ENCODE assay signal across 32 cellular contexts in genomic region chr6:105116150-105116549, GRCh38.
"Had no signal": no experiment of that assay in that cellular context is flagged by ENCODE, and none has a peak within 500 bp of the region (broad histone marks: within the 10 kb centered on the region; RNA-seq: fewer than 3 reads in every experiment).

No MANE protein-coding gene starts in this region.

- H3K4me3 Mint-ChIP-seq: activated CD4-positive, alpha-beta memory T cell treated with anti-CD3 and anti-CD28 coated beads, Interleukin-2, amount 10 ng/mL, durations not matched to agents 7 days and 5 days; activated CD4-positive, alpha-beta T cell treated with anti-CD3 and anti-CD28 coated beads, Interleukin-2, amount 10 ng/mL, durations not matched to agents 7 days and 5 days; activated naive CD8-positive, alpha-beta T cell; activated T-cell treated with anti-CD3 and anti-CD28 coated beads, Interleukin-2, amount 50 U/mL, for 24 hours; activated T-cell treated with anti-CD3 and anti-CD28 coated beads, Interleukin-2, amount 50 U/mL, for 72 hours; central memory CD8-positive, alpha-beta T cell; effector memory CD8-positive, alpha-beta T cell; T-helper 17 cell; T-helper 2 cell treated with Interferon-gamma antibody and Interleukin-4, amounts not matched to agents 5 μg/mL and 100 μg/mL, for 36 hours had no signal

- H3K4me1 ChIP-seq: foreskin keratinocyte had no signal

- H3K9me3 Mint-ChIP-seq: activated CD4-positive, alpha-beta memory T cell treated with anti-CD3 and anti-CD28 coated beads, Interleukin-2, amount 10 ng/mL, durations not matched to agents 7 days and 5 days; activated CD4-positive, alpha-beta T cell treated with anti-CD3 and anti-CD28 coated beads, Interleukin-2, amount 10 ng/mL, durations not matched to agents 7 days and 5 days; activated T-cell treated with anti-CD3 and anti-CD28 coated beads, Interleukin-2, amount 50 U/mL, for 24 hours; activated T-cell treated with anti-CD3 and anti-CD28 coated beads, Interleukin-2, amount 50 U/mL, for 72 hours; central memory CD8-positive, alpha-beta T cell; effector memory CD8-positive, alpha-beta T cell; T-helper 2 cell treated with Interferon-gamma antibody and Interleukin-4, amounts not matched to agents 5 μg/mL and 100 μg/mL, for 36 hours had no signal

- H3K27me3 ChIP-seq: brain microvascular endothelial cell, esophagus muscularis mucosa, foreskin keratinocyte, gastrocnemius medialis, heart right ventricle had no signal

- DNase-seq: activated CD4-positive, alpha-beta memory T cell treated with anti-CD3 and anti-CD28 coated beads, Interleukin-2, amount 10 ng/mL, durations not matched to agents 7 days and 5 days; activated CD4-positive, alpha-beta T cell treated with anti-CD3 and anti-CD28 coated beads for 1 hour; activated CD4-positive, alpha-beta T cell treated with anti-CD3 and anti-CD28 coated beads for 4 hours; activated CD4-positive, alpha-beta T cell treated with anti-CD3 and anti-CD28 coated beads, Interleukin-2, amount 10 ng/mL, durations not matched to agents 7 days and 5 days; activated CD4-positive, alpha-beta T cell treated with anti-CD3 and anti-CD28 coated beads, Interleukin-2, amount 50 U/mL, for 4 hours; activated CD8-positive, alpha-beta memory T cell treated with anti-CD3 and anti-CD28 coated beads, Interleukin-2, amount 50 U/mL, for 48 hours; activated effector memory CD4-positive, alpha-beta T cell treated with Interleukin-2 at 50 U/mL for 16 hours; activated gamma-delta T cell treated with Interleukin-2 at 50 U/mL for 16 hours; activated naive CD4-positive, alpha-beta T cell treated with anti-CD3 and anti-CD28 coated beads, Interleukin-2, amount 50 U/mL, for 16 hours; activated naive CD4-positive, alpha-beta T cell treated with Interleukin-2 at 50 U/mL for 16 hours; activated T-cell treated with anti-CD3 and anti-CD28 coated beads for 4 hours; activated T-cell treated with anti-CD3 and anti-CD28 coated beads, Interleukin-2, amount 50 U/mL, for 24 hours; activated T-cell treated with anti-CD3 and anti-CD28 coated beads, Interleukin-2, amount 50 U/mL, for 72 hours; amniotic stem cell; anterior cingulate cortex; brain microvascular endothelial cell; cortex of kidney; dermis blood vessel endothelial cell; effector CD4-positive, alpha-beta T cell; effector memory CD8-positive, alpha-beta T cell; erythroblast; foreskin keratinocyte; gastrocnemius medialis; glutamatergic neuron; heart right ventricle; T-helper 1 cell; T-helper 17 cell; T1000 had no signal

- H3K27ac Mint-ChIP-seq: activated CD4-positive, alpha-beta memory T cell treated with anti-CD3 and anti-CD28 coated beads, Interleukin-2, amount 10 ng/mL, durations not matched to agents 7 days and 5 days; activated CD4-positive, alpha-beta T cell treated with anti-CD3 and anti-CD28 coated beads, Interleukin-2, amount 10 ng/mL, durations not matched to agents 7 days and 5 days; activated naive CD8-positive, alpha-beta T cell; activated T-cell treated with anti-CD3 and anti-CD28 coated beads, Interleukin-2, amount 50 U/mL, for 24 hours; activated T-cell treated with anti-CD3 and anti-CD28 coated beads, Interleukin-2, amount 50 U/mL, for 72 hours; effector memory CD8-positive, alpha-beta T cell; T-helper 17 cell; T-helper 2 cell treated with Interferon-gamma antibody and Interleukin-4, amounts not matched to agents 5 μg/mL and 100 μg/mL, for 36 hours had no signal

- H3K36me3 ChIP-seq: brain microvascular endothelial cell had no signal

- H3K9me3 ChIP-seq: esophagus muscularis mucosa, gastrocnemius medialis, heart right ventricle had no signal

- H3K4me3 ChIP-seq: esophagus muscularis mucosa, gastrocnemius medialis, heart right ventricle had no signal

- H3K27ac ChIP-seq: brain microvascular endothelial cell, esophagus muscularis mucosa, foreskin keratinocyte, heart right ventricle had no signal

- H3K4me1 Mint-ChIP-seq: activated CD4-positive, alpha-beta memory T cell treated with anti-CD3 and anti-CD28 coated beads, Interleukin-2, amount 10 ng/mL, durations not matched to agents 7 days and 5 days; activated CD4-positive, alpha-beta T cell treated with anti-CD3 and anti-CD28 coated beads, Interleukin-2, amount 10 ng/mL, durations not matched to agents 7 days and 5 days; central memory CD8-positive, alpha-beta T cell had no signal

- H3K36me3 Mint-ChIP-seq: activated naive CD8-positive, alpha-beta T cell had no signal

- ATAC-seq: activated T-cell treated with anti-CD3 and anti-CD28 coated beads, Interleukin-2, amount 50 U/mL, for 72 hours; effector memory CD8-positive, alpha-beta T cell; foreskin keratinocyte; gastrocnemius medialis; heart right ventricle; T-helper 17 cell had no signal
